1 cellular context compared by ENCODE assay signal in genomic region chr10:131198401-131198800, GRCh38.
TF ChIP-seq lines count a peak whose summit lies in the region.

No MANE protein-coding gene starts in this region.

TF ChIP-seq in HepG2, 621 proteins besides CTCF, POLR2A, EP300 and RAD21 (continued from another document):
- TF ChIP-seq, protein P1, sequence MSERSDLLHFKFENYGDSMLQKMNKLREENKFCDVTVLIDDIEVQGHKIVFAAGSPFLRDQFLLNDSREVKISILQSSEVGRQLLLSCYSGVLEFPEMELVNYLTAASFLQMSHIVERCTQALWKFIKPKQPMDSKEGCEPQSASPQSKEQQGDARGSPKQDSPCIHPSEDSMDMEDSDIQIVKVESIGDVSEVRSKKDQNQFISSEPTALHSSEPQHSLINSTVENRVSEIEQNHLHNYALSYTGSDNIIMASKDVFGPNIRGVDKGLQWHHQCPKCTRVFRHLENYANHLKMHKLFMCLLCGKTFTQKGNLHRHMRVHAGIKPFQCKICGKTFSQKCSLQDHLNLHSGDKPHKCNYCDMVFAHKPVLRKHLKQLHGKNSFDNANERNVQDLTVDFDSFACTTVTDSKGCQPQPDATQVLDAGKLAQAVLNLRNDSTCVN (CRISPR knock-in tag; IDR thresholded peaks at IDR 0.05; ENCODE audit: borderline replicate concordance) = no peak
- TF ChIP-seq ZNF235 (CRISPR knock-in tag; IDR thresholded peaks at IDR 0.05; ENCODE audit: borderline replicate concordance) = no peak
- TF ChIP-seq, protein P2, sequence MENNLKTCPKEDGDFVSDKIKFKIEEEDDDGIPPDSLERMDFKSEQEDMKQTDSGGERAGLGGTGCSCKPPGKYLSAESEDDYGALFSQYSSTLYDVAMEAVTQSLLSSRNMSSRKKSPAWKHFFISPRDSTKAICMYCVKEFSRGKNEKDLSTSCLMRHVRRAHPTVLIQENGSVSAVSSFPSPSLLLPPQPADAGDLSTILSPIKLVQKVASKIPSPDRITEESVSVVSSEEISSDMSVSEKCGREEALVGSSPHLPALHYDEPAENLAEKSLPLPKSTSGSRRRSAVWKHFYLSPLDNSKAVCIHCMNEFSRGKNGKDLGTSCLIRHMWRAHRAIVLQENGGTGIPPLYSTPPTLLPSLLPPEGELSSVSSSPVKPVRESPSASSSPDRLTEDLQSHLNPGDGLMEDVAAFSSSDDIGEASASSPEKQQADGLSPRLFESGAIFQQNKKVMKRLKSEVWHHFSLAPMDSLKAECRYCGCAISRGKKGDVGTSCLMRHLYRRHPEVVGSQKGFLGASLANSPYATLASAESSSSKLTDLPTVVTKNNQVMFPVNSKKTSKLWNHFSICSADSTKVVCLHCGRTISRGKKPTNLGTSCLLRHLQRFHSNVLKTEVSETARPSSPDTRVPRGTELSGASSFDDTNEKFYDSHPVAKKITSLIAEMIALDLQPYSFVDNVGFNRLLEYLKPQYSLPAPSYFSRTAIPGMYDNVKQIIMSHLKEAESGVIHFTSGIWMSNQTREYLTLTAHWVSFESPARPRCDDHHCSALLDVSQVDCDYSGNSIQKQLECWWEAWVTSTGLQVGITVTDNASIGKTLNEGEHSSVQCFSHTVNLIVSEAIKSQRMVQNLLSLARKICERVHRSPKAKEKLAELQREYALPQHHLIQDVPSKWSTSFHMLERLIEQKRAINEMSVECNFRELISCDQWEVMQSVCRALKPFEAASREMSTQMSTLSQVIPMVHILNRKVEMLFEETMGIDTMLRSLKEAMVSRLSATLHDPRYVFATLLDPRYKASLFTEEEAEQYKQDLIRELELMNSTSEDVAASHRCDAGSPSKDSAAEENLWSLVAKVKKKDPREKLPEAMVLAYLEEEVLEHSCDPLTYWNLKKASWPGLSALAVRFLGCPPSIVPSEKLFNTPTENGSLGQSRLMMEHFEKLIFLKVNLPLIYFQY (CRISPR knock-in tag; IDR thresholded peaks at IDR 0.05; ENCODE audit: borderline replicate concordance) = no peak
- TF ChIP-seq MXD3 (CRISPR knock-in tag; IDR thresholded peaks at IDR 0.05) = no peak
